In genomic region chr14:73289729-73290128, GRCh38 we compare ENCODE assay signal across 23 cellular contexts. TPM values are rescaled to one million over a fixed set of nuclear protein-coding genes. Genes with fewer than 3 reads are reported as not detected.
DNase-seq lines count a peak whose midpoint lies in the region; ATAC-seq and TF ChIP-seq lines count a peak whose summit lies in the region.
"Had no signal": no experiment of that assay in that cellular context is flagged by ENCODE, and none has a peak within 500 bp of the region (broad histone marks: within the 10 kb centered on the region; RNA-seq: fewer than 3 reads in every experiment).

No MANE protein-coding gene starts in this region.

- TF ChIP-seq CTCF in AG09319 (IDR thresholded peaks at IDR 0.05; ENCODE audit: low read depth, low read length) (no peak), WTC11 (IDR thresholded peaks at IDR 0.05) (no peak), foreskin fibroblast (IDR thresholded peaks at IDR 0.05; ENCODE audit: low read depth, low read length) (no peak), nephron progenitor cell (IDR thresholded peaks at IDR 0.05) (no peak)

- peak overlapping the region; percentile 66 for H3K27ac Mint-ChIP-seq in WTC11
- no peak overlapping the region for H3K27ac Mint-ChIP-seq in activated naive CD4-positive, alpha-beta T cell treated with anti-CD3 and anti-CD28 coated beads for 36 hours
- no peak overlapping the region for H3K27ac Mint-ChIP-seq in nephron progenitor cell
- H3K27ac Mint-ChIP-seq: activated naive CD8-positive, alpha-beta T cell treated with anti-CD3 and anti-CD28 coated beads, Interleukin-2, amount 10 ng/mL, durations not matched to agents 7 days and 5 days; brain; progenitor cell of endocrine pancreas; stimulated activated naive B cell treated with anti-CD40 and anti-IgM and Interleukin-4, amounts not matched to agents 10 μg/mL and 1 μg/mL and 100 μg/mL, for 72 hours had no signal

- POLR2A ChIA-PET in WTC11 (lab: Charles Lee), result no interaction called here

- DNase-seq in AG09319 (ENCODE audit: extremely low read depth, low read depth), result peak; percentile 19
- DNase-seq in WTC11 (ENCODE audit: low spot score), result no peak
- DNase-seq in foreskin fibroblast, result peak; percentile 15 to 70
- no peak for DNase-seq in mucosa of gallbladder (ENCODE audit: low spot score)
- no peak for DNase-seq in NOMO-1 treated with dmso at 0.1 percent for 144 hours (lab: John Stamatoyannopoulos, UW; ENCODE audit: unreplicated experiment)
- DNase-seq in activated naive CD4-positive, alpha-beta T cell treated with anti-CD3 and anti-CD28 coated beads for 36 hours, result no peak
- no peak for DNase-seq in nephron progenitor cell
- DNase-seq: activated naive CD8-positive, alpha-beta T cell treated with anti-CD3 and anti-CD28 coated beads, Interleukin-2, amount 10 ng/mL, durations not matched to agents 7 days and 5 days; activated T-cell treated with anti-CD3 and anti-CD28 coated beads, Interleukin-2, amount 50 U/mL, for 48 hours; DMS 273 treated with DMSO at 0.1 percent for 48 hours; GF-D8; heart right ventricle; NCI-H187 treated with DMSO at 0.1 percent for 48 hours; Peyer's patch; stimulated activated naive B cell treated with anti-CD40 and anti-IgM and Interleukin-4, amounts not matched to agents 10 μg/mL and 1 μg/mL and 100 μg/mL, for 72 hours had no signal

- intact Hi-C loops in activated naive CD4-positive, alpha-beta T cell treated with anti-CD3 and anti-CD28 coated beads for 36 hours (cut with micrococcal nuclease), result loop anchor here (1.0 to 10.0 kb wide), 4 partner anchors 83 to 231 kb away; partner anchors contain the start of gene RBM25

- CTCF ChIA-PET in WTC11 (lab: Charles Lee), result interaction anchor here (1.2 to 1.9 kb wide), 2 partner anchors 58 to 182 kb away, joined by 3 to 8 read pairs; no protein-coding TSS in a partner anchor
- CTCF ChIA-PET in activated naive CD4-positive, alpha-beta T cell treated with anti-CD3 and anti-CD28 coated beads for 36 hours (lab: Charles Lee), result interaction anchor here (0.9 to 1.6 kb wide), 3 partner anchors 10 to 162 kb away, joined by 3 to 4 read pairs (median 3); no protein-coding TSS in a partner anchor

- ATAC-seq in GM21717 (IDR thresholded peaks at IDR 0.05; ENCODE audit: unreplicated experiment) (peak; percentile 6), WTC11 (peak; percentile 43)
- ATAC-seq: heart right ventricle had no signal

- H3K9me3 Mint-ChIP-seq in WTC11 (no peaks in the 10 kb centered on the region), nephron progenitor cell (no peaks in the 10 kb centered on the region)
- H3K9me3 Mint-ChIP-seq in activated naive CD4-positive, alpha-beta T cell treated with anti-CD3 and anti-CD28 coated beads for 36 hours, result no peaks in the 10 kb centered on the region
- H3K9me3 Mint-ChIP-seq: activated CD4-positive, alpha-beta memory T cell treated with anti-CD3 and anti-CD28 coated beads for 36 hours; activated naive CD8-positive, alpha-beta T cell treated with anti-CD3 and anti-CD28 coated beads, Interleukin-2, amount 10 ng/mL, durations not matched to agents 7 days and 5 days; brain; CD4-positive, CD25-positive, alpha-beta regulatory T cell; stimulated activated naive B cell treated with anti-CD40 and anti-IgM and Interleukin-4, amounts not matched to agents 10 μg/mL and 1 μg/mL and 100 μg/mL, for 72 hours had no signal

- H3K4me1 Mint-ChIP-seq in WTC11 (peaks cover 49% of the 10 kb centered on the region), nephron progenitor cell (no peaks in the 10 kb centered on the region)
- peaks cover 24% of the 10 kb centered on the region for H3K4me1 Mint-ChIP-seq in activated naive CD4-positive, alpha-beta T cell treated with anti-CD3 and anti-CD28 coated beads for 36 hours (ENCODE audit: low read depth)
- H3K4me1 Mint-ChIP-seq: brain had no signal

- no peaks in the 10 kb centered on the region for H3K27me3 Mint-ChIP-seq in WTC11 (ENCODE audit: low read depth)
- no peaks in the 10 kb centered on the region for H3K27me3 Mint-ChIP-seq in activated naive CD4-positive, alpha-beta T cell treated with anti-CD3 and anti-CD28 coated beads for 36 hours (ENCODE audit: low read depth)
- H3K27me3 Mint-ChIP-seq in nephron progenitor cell (ENCODE audit: low read depth, poor library complexity), result no peaks in the 10 kb centered on the region
- H3K27me3 Mint-ChIP-seq: activated CD4-positive, alpha-beta memory T cell treated with anti-CD3 and anti-CD28 coated beads for 36 hours; activated naive CD8-positive, alpha-beta T cell treated with anti-CD3 and anti-CD28 coated beads, Interleukin-2, amount 10 ng/mL, durations not matched to agents 7 days and 5 days; brain; CD4-positive, CD25-positive, alpha-beta regulatory T cell; progenitor cell of endocrine pancreas; stimulated activated naive B cell treated with anti-CD40 and anti-IgM and Interleukin-4, amounts not matched to agents 10 μg/mL and 1 μg/mL and 100 μg/mL, for 72 hours had no signal

- no peak overlapping the region for H3K4me3 ChIP-seq in foreskin fibroblast (ENCODE audit: low read depth in 1 of 2, low read length in 2 of 2)
- H3K4me3 ChIP-seq: heart right ventricle, Peyer's patch, SJSA1, tibial nerve had no signal

- H3K36me3 Mint-ChIP-seq in WTC11 (peaks cover 17% of the 10 kb centered on the region), nephron progenitor cell (ENCODE audit: low read depth) (peaks cover 40% of the 10 kb centered on the region)
- peaks cover 12% of the 10 kb centered on the region for H3K36me3 Mint-ChIP-seq in activated naive CD4-positive, alpha-beta T cell treated with anti-CD3 and anti-CD28 coated beads for 36 hours (ENCODE audit: low read depth)

- H3K4me3 Mint-ChIP-seq in WTC11, result no peak overlapping the region
- H3K4me3 Mint-ChIP-seq in activated naive CD4-positive, alpha-beta T cell treated with anti-CD3 and anti-CD28 coated beads for 36 hours, result no peak overlapping the region
- H3K4me3 Mint-ChIP-seq in nephron progenitor cell, result no peak overlapping the region
- H3K4me3 Mint-ChIP-seq: activated CD4-positive, alpha-beta memory T cell treated with anti-CD3 and anti-CD28 coated beads for 36 hours; activated naive CD8-positive, alpha-beta T cell treated with anti-CD3 and anti-CD28 coated beads, Interleukin-2, amount 10 ng/mL, durations not matched to agents 7 days and 5 days; brain; CD4-positive, CD25-positive, alpha-beta regulatory T cell; stimulated activated naive B cell treated with anti-CD40 and anti-IgM and Interleukin-4, amounts not matched to agents 10 μg/mL and 1 μg/mL and 100 μg/mL, for 72 hours had no signal

TF ChIP-seq in WTC11, 78 proteins besides CTCF, POLR2A, EP300 and RAD21 (continues in another document):
- no peak for TF ChIP-seq NFE2L1 (CRISPR knock-in tag; IDR thresholded peaks at IDR 0.05)
- TF ChIP-seq, protein P1, sequence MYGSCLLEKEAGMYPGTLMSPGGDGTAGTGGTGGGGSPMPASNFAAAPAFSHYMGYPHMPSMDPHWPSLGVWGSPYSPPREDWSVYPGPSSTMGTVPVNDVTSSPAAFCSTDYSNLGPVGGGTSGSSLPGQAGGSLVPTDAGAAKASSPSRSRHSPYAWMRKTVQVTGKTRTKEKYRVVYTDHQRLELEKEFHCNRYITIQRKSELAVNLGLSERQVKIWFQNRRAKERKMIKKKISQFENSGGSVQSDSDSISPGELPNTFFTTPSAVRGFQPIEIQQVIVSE (CRISPR knock-in tag; IDR thresholded peaks at IDR 0.05; ENCODE audit: borderline replicate concordance), result no peak
- TF ChIP-seq PRDM15 (CRISPR knock-in tag; IDR thresholded peaks at IDR 0.05), result no peak
- TF ChIP-seq MYBL2 (CRISPR knock-in tag; IDR thresholded peaks at IDR 0.05), result no peak
- no peak for TF ChIP-seq NR2C2 (CRISPR knock-in tag; IDR thresholded peaks at IDR 0.05)
- TF ChIP-seq MAX (CRISPR knock-in tag; IDR thresholded peaks at IDR 0.05), result no peak

RNA-seq across cellular contexts. Expression of gene PAPLN, which starts 52.4 kb away (rescaled TPM):
- total RNA-seq in WTC11 (2021) (9.3 to 16.3 TPM (median 14.8 TPM) in 3 replicates), mucosa of gallbladder (17.3 TPM)
- 1 to 10 TPM; 1.0 TPM for total RNA-seq in activated naive CD4-positive, alpha-beta T cell treated with anti-CD3 and anti-CD28 coated beads for 36 hours
- total RNA-seq: CD4-positive, CD25-positive, alpha-beta regulatory T cell; H4 had no signal

Comparison
In these comparisons a context has a peak if more than half of its experiments do, and no peak if none do; other contexts are left out.
1. DNase-seq: peak in AG09319 (single experiment) and foreskin fibroblast (2 of 2); none in WTC11 (single experiment), mucosa of gallbladder (single experiment), NOMO-1 treated with dmso at 0.1 percent for 144 hours (single experiment), activated naive CD4-positive, alpha-beta T cell treated with anti-CD3 and anti-CD28 coated beads for 36 hours (single experiment) and nephron progenitor cell (single experiment).